In the genomic region with DNA sequence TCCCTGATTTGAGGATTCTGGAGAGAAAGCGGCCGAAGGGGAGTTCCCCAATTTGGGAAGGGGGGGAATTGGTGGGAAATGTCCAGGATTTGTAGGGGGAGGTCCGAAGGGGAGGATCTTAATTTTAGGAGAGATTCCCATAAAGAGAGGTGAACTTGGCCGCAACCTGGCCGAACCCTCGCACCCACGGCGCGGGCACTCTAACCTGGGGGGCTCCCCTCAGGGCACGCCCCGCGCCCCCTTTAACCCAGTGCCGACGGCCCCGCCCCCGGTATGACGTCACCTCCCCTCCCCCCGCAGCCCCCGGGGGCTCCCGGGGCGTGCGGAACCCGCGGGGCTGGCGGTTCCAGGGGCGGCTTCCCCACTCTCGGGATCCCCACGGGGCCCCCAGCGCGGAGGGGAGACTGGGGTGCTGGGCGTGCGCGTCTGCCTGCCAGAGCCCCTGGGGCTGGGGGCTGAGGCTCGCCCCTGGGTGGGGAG, we compare ENCODE assay signal across 8 cellular contexts.
A peak's percentile ranks its signal among the peaks of the same experiment; 100 is the strongest.
DNase-seq lines count a peak whose midpoint lies in the region; ATAC-seq lines count a peak whose summit lies in the region.

No MANE protein-coding gene starts in this region.

- H3K36me3 Mint-ChIP-seq in T-helper 1 cell treated with Interleukin-12 subunit alpha and Interleukin-12 subunit beta and Interleukin-4 antibody, amounts not matched to agents 30 μg/mL and 1 μg/mL, for 36 hours (ENCODE audit: low read depth): peaks cover 1% of the 10 kb centered on the region
- no peaks in the 10 kb centered on the region for H3K36me3 Mint-ChIP-seq in activated naive CD8-positive, alpha-beta T cell

- no peaks in the 10 kb centered on the region for H3K36me3 ChIP-seq in subcutaneous abdominal adipose tissue (ENCODE audit: control insufficient read depth in 5 of 5, insufficient read depth in 5 of 5, low read length in 5 of 5)

- H3K27me3 Mint-ChIP-seq in T-helper 1 cell treated with Interleukin-12 subunit alpha and Interleukin-12 subunit beta and Interleukin-4 antibody, amounts not matched to agents 30 μg/mL and 1 μg/mL, for 36 hours (ENCODE audit: low read depth): peaks cover 62% of the 10 kb centered on the region
- peaks cover 26% of the 10 kb centered on the region for H3K27me3 Mint-ChIP-seq in activated naive CD8-positive, alpha-beta T cell

- ATAC-seq in GM19035 (IDR thresholded peaks at IDR 0.05; ENCODE audit: unreplicated experiment) (no peak), HG03039 (IDR thresholded peaks at IDR 0.05; ENCODE audit: unreplicated experiment) (no peak)

- no peak overlapping the region for H3K9ac ChIP-seq in subcutaneous abdominal adipose tissue (ENCODE audit: low read length in 5 of 5)

- H3K4me1 Mint-ChIP-seq in T-helper 1 cell treated with Interleukin-12 subunit alpha and Interleukin-12 subunit beta and Interleukin-4 antibody, amounts not matched to agents 30 μg/mL and 1 μg/mL, for 36 hours (ENCODE audit: low read depth): peaks cover 7% of the 10 kb centered on the region
- H3K4me1 Mint-ChIP-seq in activated naive CD8-positive, alpha-beta T cell (ENCODE audit: low read depth): peaks cover 24% of the 10 kb centered on the region

- H3K27ac Mint-ChIP-seq in T-helper 1 cell treated with Interleukin-12 subunit alpha and Interleukin-12 subunit beta and Interleukin-4 antibody, amounts not matched to agents 30 μg/mL and 1 μg/mL, for 36 hours: no peak overlapping the region
- no peak overlapping the region for H3K27ac Mint-ChIP-seq in activated naive CD8-positive, alpha-beta T cell

- no peaks in the 10 kb centered on the region for H3K9me3 Mint-ChIP-seq in T-helper 1 cell treated with Interleukin-12 subunit alpha and Interleukin-12 subunit beta and Interleukin-4 antibody, amounts not matched to agents 30 μg/mL and 1 μg/mL, for 36 hours
- no peaks in the 10 kb centered on the region for H3K9me3 Mint-ChIP-seq in activated naive CD8-positive, alpha-beta T cell (ENCODE audit: low read depth)

- H3K4me1 ChIP-seq in subcutaneous abdominal adipose tissue (ENCODE audit: control insufficient read depth in 5 of 5, insufficient read depth in 5 of 5, low read length in 5 of 5): peaks cover 2 to 20% (median 16%) of the 10 kb centered on the region in 5 donors

- H3K4me3 Mint-ChIP-seq in T-helper 1 cell treated with Interleukin-12 subunit alpha and Interleukin-12 subunit beta and Interleukin-4 antibody, amounts not matched to agents 30 μg/mL and 1 μg/mL, for 36 hours: peak overlapping the region; percentile 63
- peak overlapping the region; percentile 84 for H3K4me3 Mint-ChIP-seq in activated naive CD8-positive, alpha-beta T cell

- H3K27me3 ChIP-seq in subcutaneous abdominal adipose tissue (ENCODE audit: control insufficient read depth in 5 of 5, insufficient read depth in 4 of 5, low read length in 5 of 5): peaks cover 7 to 43% (median 35%) of the 10 kb centered on the region in 5 donors

- no peak overlapping the region for H3K27ac ChIP-seq in subcutaneous abdominal adipose tissue (ENCODE audit: low read depth, low read length)

- H3K9me3 ChIP-seq in iPS-18c (ENCODE audit: control insufficient read depth, insufficient read depth, low read length) (peaks cover 2% of the 10 kb centered on the region), subcutaneous abdominal adipose tissue (ENCODE audit: control insufficient read depth in 5 of 5, low read length in 5 of 5) (no peaks in the 10 kb centered on the region)

- DNase-seq in T-helper 1 cell (no peak), HPDE6-E6E7 (ENCODE audit: extremely low spot score) (no peak)

- H3K4me3 ChIP-seq in iPS-18c (ENCODE audit: insufficient read depth, low read depth, low read length) (peak overlapping the region; percentile 83), subcutaneous abdominal adipose tissue (ENCODE audit: low read depth in 1 of 5, low read length in 5 of 5) (peak overlapping the region in 3 of 5 donors; percentile 38 to 66 (median 62))
